11 cellular contexts compared by ENCODE assay signal in the genomic region with DNA sequence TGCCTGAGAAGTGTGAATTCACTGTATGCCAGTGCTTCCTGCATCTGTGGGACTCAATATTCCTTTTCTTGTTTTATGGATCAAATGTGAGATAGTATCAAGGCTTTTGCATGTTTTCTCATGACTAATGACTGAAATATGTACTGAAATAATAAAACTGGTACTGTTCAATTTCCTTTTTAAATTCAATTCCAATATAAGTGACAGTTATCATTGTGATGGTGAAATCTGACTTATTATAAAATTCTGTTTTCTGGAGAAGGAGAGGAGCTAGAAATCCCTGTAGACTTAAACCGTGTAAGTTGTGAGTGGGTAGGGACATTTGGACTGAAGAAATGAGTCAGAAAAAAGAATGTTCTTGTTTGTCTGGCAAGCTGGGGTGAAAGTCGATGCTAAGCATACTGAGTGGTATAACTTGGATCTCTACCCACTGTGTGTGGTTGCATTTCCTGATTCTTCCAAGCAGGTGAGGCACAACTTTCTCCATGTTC.
DNase-seq lines count a peak whose midpoint lies in the region; ATAC-seq and TF ChIP-seq lines count a peak whose summit lies in the region.
"Had no signal": no experiment of that assay in that cellular context is flagged by ENCODE, and none has a peak within 500 bp of the region (broad histone marks: within the 10 kb centered on the region; RNA-seq: fewer than 3 reads in every experiment).

No MANE protein-coding gene starts in this region.

- no peaks in the 10 kb centered on the region for H3K36me3 Mint-ChIP-seq in activated naive CD8-positive, alpha-beta T cell treated with anti-CD3 and anti-CD28 coated beads for 36 hours
- H3K36me3 Mint-ChIP-seq in WTC11: no peaks in the 10 kb centered on the region

- H3K4me3 Mint-ChIP-seq in activated naive CD8-positive, alpha-beta T cell treated with anti-CD3 and anti-CD28 coated beads for 36 hours: no peak overlapping the region
- H3K4me3 Mint-ChIP-seq in WTC11: no peak overlapping the region
- H3K4me3 Mint-ChIP-seq: activated CD8-positive, alpha-beta T cell treated with anti-CD3 and anti-CD28 coated beads for 36 hours had no signal

- no peak overlapping the region for H3K27ac Mint-ChIP-seq in activated naive CD8-positive, alpha-beta T cell treated with anti-CD3 and anti-CD28 coated beads for 36 hours
- H3K27ac Mint-ChIP-seq in WTC11: no peak overlapping the region
- H3K27ac Mint-ChIP-seq: activated CD8-positive, alpha-beta T cell treated with anti-CD3 and anti-CD28 coated beads for 36 hours had no signal

- DNase-seq in HK-2 (ENCODE audit: unreplicated experiment) (peak; percentile 13), astrocyte of the cerebellum (ENCODE audit: low read depth) (peak; percentile 88), iris pigment epithelial cell (ENCODE audit: low read depth) (peak; percentile 93), WTC11 (ENCODE audit: low spot score) (no peak)
- no peak for DNase-seq in activated naive CD8-positive, alpha-beta T cell treated with anti-CD3 and anti-CD28 coated beads for 36 hours
- DNase-seq in stimulated activated naive CD8-positive, alpha-beta T cell treated with anti-CD3 and anti-CD28 coated beads, Interleukin-15, Interleukin-2, amounts not matched to agents 100 U/mL and 50 U/mL, for 24 hours: no peak
- DNase-seq: activated CD8-positive, alpha-beta T cell treated with anti-CD3 and anti-CD28 coated beads for 36 hours; NCI-H1694; SHP77; testis had no signal

- no peak overlapping the region for H3K4me3 ChIP-seq in astrocyte of the cerebellum (ENCODE audit: low read depth, low read length)
- H3K4me3 ChIP-seq: testis had no signal

- CTCF ChIA-PET in WTC11 (lab: Charles Lee): interaction anchor here (1.9 kb wide), 1 partner anchor 146 kb away, joined by 6 read pairs; no protein-coding TSS in a partner anchor

- TF ChIP-seq CTCF in astrocyte of the cerebellum (IDR thresholded peaks at IDR 0.05; ENCODE audit: low read depth, low read length, missing control alignments) (no peak), WTC11 (IDR thresholded peaks at IDR 0.05) (no peak)

- no peaks in the 10 kb centered on the region for H3K27me3 Mint-ChIP-seq in activated naive CD8-positive, alpha-beta T cell treated with anti-CD3 and anti-CD28 coated beads for 36 hours
- H3K27me3 Mint-ChIP-seq in WTC11 (ENCODE audit: low read depth): no peaks in the 10 kb centered on the region

- in situ Hi-C loops in astrocyte of the cerebellum (cut with HindIII; ENCODE audit: low sequenced_read_pairs): no loop called here

- H3K9me3 Mint-ChIP-seq in activated naive CD8-positive, alpha-beta T cell treated with anti-CD3 and anti-CD28 coated beads for 36 hours: no peaks in the 10 kb centered on the region
- no peaks in the 10 kb centered on the region for H3K9me3 Mint-ChIP-seq in WTC11
- H3K9me3 Mint-ChIP-seq: activated CD8-positive, alpha-beta T cell treated with anti-CD3 and anti-CD28 coated beads for 36 hours had no signal

- no peak for ATAC-seq in stimulated activated naive CD8-positive, alpha-beta T cell treated with anti-CD3 and anti-CD28 coated beads, Interleukin-15, Interleukin-2, amounts not matched to agents 100 U/mL and 50 U/mL, for 24 hours
- ATAC-seq in WTC11 (no peak), GM18858 (IDR thresholded peaks at IDR 0.05; ENCODE audit: unreplicated experiment) (no peak)
- ATAC-seq: activated CD8-positive, alpha-beta T cell treated with anti-CD3 and anti-CD28 coated beads for 36 hours had no signal

- no peaks in the 10 kb centered on the region for H3K4me1 Mint-ChIP-seq in activated naive CD8-positive, alpha-beta T cell treated with anti-CD3 and anti-CD28 coated beads for 36 hours
- peaks cover 6% of the 10 kb centered on the region for H3K4me1 Mint-ChIP-seq in WTC11

- POLR2A ChIA-PET in WTC11 (lab: Charles Lee): no interaction called here

TF ChIP-seq in WTC11, 78 proteins besides CTCF, POLR2A, EP300 and RAD21 (continues in another document):
- TF ChIP-seq, protein P1, sequence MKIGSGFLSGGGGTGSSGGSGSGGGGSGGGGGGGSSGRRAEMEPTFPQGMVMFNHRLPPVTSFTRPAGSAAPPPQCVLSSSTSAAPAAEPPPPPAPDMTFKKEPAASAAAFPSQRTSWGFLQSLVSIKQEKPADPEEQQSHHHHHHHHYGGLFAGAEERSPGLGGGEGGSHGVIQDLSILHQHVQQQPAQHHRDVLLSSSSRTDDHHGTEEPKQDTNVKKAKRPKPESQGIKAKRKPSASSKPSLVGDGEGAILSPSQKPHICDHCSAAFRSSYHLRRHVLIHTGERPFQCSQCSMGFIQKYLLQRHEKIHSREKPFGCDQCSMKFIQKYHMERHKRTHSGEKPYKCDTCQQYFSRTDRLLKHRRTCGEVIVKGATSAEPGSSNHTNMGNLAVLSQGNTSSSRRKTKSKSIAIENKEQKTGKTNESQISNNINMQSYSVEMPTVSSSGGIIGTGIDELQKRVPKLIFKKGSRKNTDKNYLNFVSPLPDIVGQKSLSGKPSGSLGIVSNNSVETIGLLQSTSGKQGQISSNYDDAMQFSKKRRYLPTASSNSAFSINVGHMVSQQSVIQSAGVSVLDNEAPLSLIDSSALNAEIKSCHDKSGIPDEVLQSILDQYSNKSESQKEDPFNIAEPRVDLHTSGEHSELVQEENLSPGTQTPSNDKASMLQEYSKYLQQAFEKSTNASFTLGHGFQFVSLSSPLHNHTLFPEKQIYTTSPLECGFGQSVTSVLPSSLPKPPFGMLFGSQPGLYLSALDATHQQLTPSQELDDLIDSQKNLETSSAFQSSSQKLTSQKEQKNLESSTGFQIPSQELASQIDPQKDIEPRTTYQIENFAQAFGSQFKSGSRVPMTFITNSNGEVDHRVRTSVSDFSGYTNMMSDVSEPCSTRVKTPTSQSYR (CRISPR knock-in tag; IDR thresholded peaks at IDR 0.05): no peak
- TF ChIP-seq SMAD4 (CRISPR knock-in tag; IDR thresholded peaks at IDR 0.05) (no peak), ZNF423 (CRISPR knock-in tag; IDR thresholded peaks at IDR 0.05) (no peak), KAT7 (CRISPR knock-in tag; IDR thresholded peaks at IDR 0.05; ENCODE audit: borderline replicate concordance) (no peak), ELF4 (CRISPR knock-in tag; IDR thresholded peaks at IDR 0.05; ENCODE audit: low read depth) (no peak), FOXK1 (CRISPR knock-in tag; IDR thresholded peaks at IDR 0.05) (no peak)
- TF ChIP-seq, protein P2, sequence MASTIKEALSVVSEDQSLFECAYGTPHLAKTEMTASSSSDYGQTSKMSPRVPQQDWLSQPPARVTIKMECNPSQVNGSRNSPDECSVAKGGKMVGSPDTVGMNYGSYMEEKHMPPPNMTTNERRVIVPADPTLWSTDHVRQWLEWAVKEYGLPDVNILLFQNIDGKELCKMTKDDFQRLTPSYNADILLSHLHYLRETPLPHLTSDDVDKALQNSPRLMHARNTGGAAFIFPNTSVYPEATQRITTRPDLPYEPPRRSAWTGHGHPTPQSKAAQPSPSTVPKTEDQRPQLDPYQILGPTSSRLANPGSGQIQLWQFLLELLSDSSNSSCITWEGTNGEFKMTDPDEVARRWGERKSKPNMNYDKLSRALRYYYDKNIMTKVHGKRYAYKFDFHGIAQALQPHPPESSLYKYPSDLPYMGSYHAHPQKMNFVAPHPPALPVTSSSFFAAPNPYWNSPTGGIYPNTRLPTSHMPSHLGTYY (CRISPR knock-in tag; IDR thresholded peaks at IDR 0.05): no peak
- TF ChIP-seq, protein P3, sequence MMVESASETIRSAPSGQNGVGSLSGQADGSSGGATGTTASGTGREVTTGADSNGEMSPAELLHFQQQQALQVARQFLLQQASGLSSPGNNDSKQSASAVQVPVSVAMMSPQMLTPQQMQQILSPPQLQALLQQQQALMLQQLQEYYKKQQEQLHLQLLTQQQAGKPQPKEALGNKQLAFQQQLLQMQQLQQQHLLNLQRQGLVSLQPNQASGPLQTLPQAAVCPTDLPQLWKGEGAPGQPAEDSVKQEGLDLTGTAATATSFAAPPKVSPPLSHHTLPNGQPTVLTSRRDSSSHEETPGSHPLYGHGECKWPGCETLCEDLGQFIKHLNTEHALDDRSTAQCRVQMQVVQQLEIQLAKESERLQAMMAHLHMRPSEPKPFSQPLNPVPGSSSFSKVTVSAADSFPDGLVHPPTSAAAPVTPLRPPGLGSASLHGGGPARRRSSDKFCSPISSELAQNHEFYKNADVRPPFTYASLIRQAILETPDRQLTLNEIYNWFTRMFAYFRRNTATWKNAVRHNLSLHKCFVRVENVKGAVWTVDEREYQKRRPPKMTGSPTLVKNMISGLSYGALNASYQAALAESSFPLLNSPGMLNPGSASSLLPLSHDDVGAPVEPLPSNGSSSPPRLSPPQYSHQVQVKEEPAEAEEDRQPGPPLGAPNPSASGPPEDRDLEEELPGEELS (CRISPR knock-in tag; IDR thresholded peaks at IDR 0.05): no peak
- TF ChIP-seq, protein P4, sequence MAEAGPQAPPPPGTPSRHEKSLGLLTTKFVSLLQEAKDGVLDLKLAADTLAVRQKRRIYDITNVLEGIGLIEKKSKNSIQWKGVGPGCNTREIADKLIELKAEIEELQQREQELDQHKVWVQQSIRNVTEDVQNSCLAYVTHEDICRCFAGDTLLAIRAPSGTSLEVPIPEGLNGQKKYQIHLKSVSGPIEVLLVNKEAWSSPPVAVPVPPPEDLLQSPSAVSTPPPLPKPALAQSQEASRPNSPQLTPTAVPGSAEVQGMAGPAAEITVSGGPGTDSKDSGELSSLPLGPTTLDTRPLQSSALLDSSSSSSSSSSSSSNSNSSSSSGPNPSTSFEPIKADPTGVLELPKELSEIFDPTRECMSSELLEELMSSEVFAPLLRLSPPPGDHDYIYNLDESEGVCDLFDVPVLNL (CRISPR knock-in tag; IDR thresholded peaks at IDR 0.05; ENCODE audit: borderline replicate concordance, low read depth): no peak
- TF ChIP-seq, protein P5, sequence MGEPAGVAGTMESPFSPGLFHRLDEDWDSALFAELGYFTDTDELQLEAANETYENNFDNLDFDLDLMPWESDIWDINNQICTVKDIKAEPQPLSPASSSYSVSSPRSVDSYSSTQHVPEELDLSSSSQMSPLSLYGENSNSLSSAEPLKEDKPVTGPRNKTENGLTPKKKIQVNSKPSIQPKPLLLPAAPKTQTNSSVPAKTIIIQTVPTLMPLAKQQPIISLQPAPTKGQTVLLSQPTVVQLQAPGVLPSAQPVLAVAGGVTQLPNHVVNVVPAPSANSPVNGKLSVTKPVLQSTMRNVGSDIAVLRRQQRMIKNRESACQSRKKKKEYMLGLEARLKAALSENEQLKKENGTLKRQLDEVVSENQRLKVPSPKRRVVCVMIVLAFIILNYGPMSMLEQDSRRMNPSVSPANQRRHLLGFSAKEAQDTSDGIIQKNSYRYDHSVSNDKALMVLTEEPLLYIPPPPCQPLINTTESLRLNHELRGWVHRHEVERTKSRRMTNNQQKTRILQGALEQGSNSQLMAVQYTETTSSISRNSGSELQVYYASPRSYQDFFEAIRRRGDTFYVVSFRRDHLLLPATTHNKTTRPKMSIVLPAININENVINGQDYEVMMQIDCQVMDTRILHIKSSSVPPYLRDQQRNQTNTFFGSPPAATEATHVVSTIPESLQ (CRISPR knock-in tag; IDR thresholded peaks at IDR 0.05): no peak

Comparison
In these comparisons a context has a peak if more than half of its experiments do, and no peak if none do; other contexts are left out.
1. DNase-seq: peak in HK-2 (single experiment), astrocyte of the cerebellum (single experiment) and iris pigment epithelial cell (single experiment); none in activated naive CD8-positive, alpha-beta T cell treated with anti-CD3 and anti-CD28 coated beads for 36 hours (single experiment), stimulated activated naive CD8-positive, alpha-beta T cell treated with anti-CD3 and anti-CD28 coated beads, Interleukin-15, Interleukin-2, amounts not matched to agents 100 U/mL and 50 U/mL, for 24 hours (single experiment) and WTC11 (single experiment).